8 cellular contexts compared by ENCODE assay signal in the genomic region with DNA sequence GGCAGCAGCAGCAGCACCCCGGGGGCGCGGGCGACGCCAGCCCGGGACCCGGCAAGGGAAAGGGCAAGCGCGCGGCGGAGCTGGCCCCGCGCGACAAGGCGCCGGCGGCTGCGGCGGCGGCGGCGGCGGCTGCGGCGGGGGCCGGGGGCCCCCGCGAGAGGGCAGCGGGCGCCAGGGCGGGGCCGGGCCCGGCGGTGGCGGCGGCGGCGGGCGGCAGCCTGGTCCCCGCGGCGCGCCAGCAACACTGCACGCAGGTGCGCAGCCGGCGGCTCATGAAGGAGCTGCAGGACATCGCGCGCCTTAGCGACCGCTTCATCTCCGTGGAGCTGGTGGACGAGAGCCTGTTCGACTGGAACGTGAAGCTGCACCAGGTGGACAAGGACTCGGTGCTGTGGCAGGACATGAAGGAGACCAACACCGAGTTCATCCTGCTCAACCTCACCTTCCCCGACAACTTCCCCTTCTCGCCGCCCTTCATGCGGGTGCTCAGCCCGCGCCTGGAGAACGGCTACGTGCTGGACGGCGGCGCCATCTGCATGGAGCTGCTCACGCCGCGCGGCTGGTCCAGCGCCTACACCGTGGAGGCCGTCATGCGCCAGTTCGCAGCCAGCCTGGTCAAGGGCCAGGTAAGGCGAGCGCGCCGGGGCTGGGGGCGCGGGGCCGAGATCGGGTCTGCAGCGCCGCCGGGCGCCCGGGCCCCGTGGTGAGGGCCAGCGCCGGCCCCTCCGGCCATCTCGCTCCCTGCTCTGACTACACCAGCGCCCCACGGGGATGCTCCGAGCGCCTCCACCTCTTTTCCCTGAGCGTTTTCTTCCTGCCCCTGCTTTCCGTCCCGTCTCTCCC.
DNase-seq lines count a peak whose midpoint lies in the region.

A gene with protein sequence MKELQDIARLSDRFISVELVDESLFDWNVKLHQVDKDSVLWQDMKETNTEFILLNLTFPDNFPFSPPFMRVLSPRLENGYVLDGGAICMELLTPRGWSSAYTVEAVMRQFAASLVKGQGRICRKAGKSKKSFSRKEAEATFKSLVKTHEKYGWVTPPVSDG (plus strand): TSS at position 238 of the 843 bp plus-strand sequence. CDS start 35 bp downstream, at position 273.

- in situ Hi-C loops in KBM-7 (cut with MboI; ENCODE audit: low pct_unique_long_range_greater_than_20kb, low sequenced_read_pairs), result no loop called here

- peak within 1 kb of the TSS in 2 of 21 experiments; percentile 7 to 21 for H3K27ac ChIP-seq in skin epidermis

- peak within 1 kb of the TSS; percentile 68 for H3K4me3 ChIP-seq in adipocyte (ENCODE audit: low read length)
- peak within 1 kb of the TSS; percentile 80 for H3K4me3 ChIP-seq in iPS-15b (ENCODE audit: low read depth, low read length)
- H3K4me3 ChIP-seq in skin epidermis, result peak within 1 kb of the TSS; percentile 21 to 54 (median 38)

- H3K27me3 ChIP-seq in adipocyte (replicated peaks; ENCODE audit: control insufficient read depth, insufficient read depth, low read length), result peaks cover 44% of the 10 kb centered on the region
- peaks cover 61% of the 10 kb centered on the region for H3K27me3 ChIP-seq in iPS-15b (ENCODE audit: control insufficient read depth, insufficient read depth, low read length)

- no peaks in the 10 kb centered on the region for H3K36me3 ChIP-seq in adipocyte (ENCODE audit: control insufficient read depth, insufficient read depth, low read length, severe bottlenecking)
- H3K36me3 ChIP-seq in iPS-15b (ENCODE audit: control insufficient read depth, insufficient read depth, low read length), result no peaks in the 10 kb centered on the region

- no peaks in the 10 kb centered on the region for H3K4me1 ChIP-seq in adipocyte (ENCODE audit: control insufficient read depth, insufficient read depth, low read length)
- H3K4me1 ChIP-seq in iPS-15b (ENCODE audit: control insufficient read depth, insufficient read depth, low read length), result peaks cover 5% of the 10 kb centered on the region

- no peak within 1 kb of the TSS for H3K9ac ChIP-seq in adipocyte (ENCODE audit: low read length)
- no peak within 1 kb of the TSS for H3K9ac ChIP-seq in iPS-15b (ENCODE audit: low read depth, low read length)

- peak; percentile 45 to 65 for DNase-seq in SHP77 (lab: John Stamatoyannopoulos, UW)
- DNase-seq in SHP77 treated with DMSO at 0.1 percent for 48 hours (lab: John Stamatoyannopoulos, UW), result no peak
- peak; percentile 38 for DNase-seq in KBM-7
- no peak for DNase-seq in adipocyte (ENCODE audit: low read depth)
- no peak for DNase-seq in cortex of kidney (lab: John Stamatoyannopoulos, UW)
- DNase-seq in superior temporal gyrus (ENCODE audit: extremely low spot score), result no peak

- H3K9me3 ChIP-seq in adipocyte (ENCODE audit: control insufficient read depth, low read length) (peaks cover 8% of the 10 kb centered on the region), iPS-15b (ENCODE audit: control insufficient read depth, insufficient read depth, low read length) (no peaks in the 10 kb centered on the region)

Comparison
In these comparisons a context has a peak if more than half of its experiments do, and no peak if none do; other contexts are left out.
1. DNase-seq: peak in SHP77 (2 of 2) and KBM-7 (single experiment); none in SHP77 treated with DMSO at 0.1 percent for 48 hours (single experiment), adipocyte (single experiment), cortex of kidney (single experiment) and superior temporal gyrus (single experiment).
2. Peak in every context shown above with its lines, with median percentiles within 50 percentile points of each other: H3K4me3 ChIP-seq.